6 cellular contexts compared by ENCODE assay signal in the genomic region with DNA sequence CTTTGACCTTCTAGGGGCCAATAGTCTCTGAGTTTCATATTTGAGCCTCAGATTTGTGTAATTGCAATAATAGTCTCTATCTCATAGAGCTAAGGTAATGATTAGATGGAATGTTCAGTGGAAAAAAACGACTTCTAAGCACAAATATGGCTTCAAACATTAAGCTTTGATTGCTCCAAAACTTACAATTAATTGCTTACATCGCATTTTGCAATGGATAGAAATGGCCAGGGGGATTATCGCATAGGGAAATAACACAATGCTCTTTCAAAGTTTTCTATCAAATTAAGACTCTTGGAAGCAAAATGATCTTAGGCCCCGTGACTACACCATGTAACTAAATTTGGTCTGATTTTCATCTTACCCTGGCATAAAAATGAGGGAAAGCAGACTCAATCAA.
"Had no signal": no experiment of that assay in that cellular context is flagged by ENCODE, and none has a peak within 500 bp of the region (broad histone marks: within the 10 kb centered on the region; RNA-seq: fewer than 3 reads in every experiment).

No MANE protein-coding gene starts in this region.

- DNase-seq: KBM-7, KG1 had no signal

- H3K4me2 ChIP-seq: KMS-11 had no signal

- FAIRE-seq: HTR-8/SVneo, K562 had no signal

- ATAC-seq: K562 had no signal

- H3K9ac ChIP-seq: KMS-11 had no signal

- H3K4me3 ChIP-seq: K562 had no signal

- H3K27ac ChIP-seq: HL-60, KMS-11 had no signal
